ENCODE assay signal across 1 cellular context in genomic region chr4:18020671-18021469, GRCh38.
A peak's percentile ranks its signal among the peaks of the same experiment; 100 is the strongest.
TF ChIP-seq lines count a peak whose summit lies in the region.

No MANE protein-coding gene starts in this region.

TF ChIP-seq in K562, 482 proteins besides CTCF, POLR2A, EP300 and RAD21 (continued from another document and continues in another):
- TF ChIP-seq HINFP (tag; conservative IDR thresholded peaks at IDR 0.05; ENCODE audit: low read depth): no peak
- TF ChIP-seq DLX4 (CRISPR knock-in tag; IDR thresholded peaks at IDR 0.05): no peak
- TF ChIP-seq NCOA4 (IDR thresholded peaks at IDR 0.05; ENCODE audit: partially characterized antibody): no peak
- TF ChIP-seq, protein P1, sequence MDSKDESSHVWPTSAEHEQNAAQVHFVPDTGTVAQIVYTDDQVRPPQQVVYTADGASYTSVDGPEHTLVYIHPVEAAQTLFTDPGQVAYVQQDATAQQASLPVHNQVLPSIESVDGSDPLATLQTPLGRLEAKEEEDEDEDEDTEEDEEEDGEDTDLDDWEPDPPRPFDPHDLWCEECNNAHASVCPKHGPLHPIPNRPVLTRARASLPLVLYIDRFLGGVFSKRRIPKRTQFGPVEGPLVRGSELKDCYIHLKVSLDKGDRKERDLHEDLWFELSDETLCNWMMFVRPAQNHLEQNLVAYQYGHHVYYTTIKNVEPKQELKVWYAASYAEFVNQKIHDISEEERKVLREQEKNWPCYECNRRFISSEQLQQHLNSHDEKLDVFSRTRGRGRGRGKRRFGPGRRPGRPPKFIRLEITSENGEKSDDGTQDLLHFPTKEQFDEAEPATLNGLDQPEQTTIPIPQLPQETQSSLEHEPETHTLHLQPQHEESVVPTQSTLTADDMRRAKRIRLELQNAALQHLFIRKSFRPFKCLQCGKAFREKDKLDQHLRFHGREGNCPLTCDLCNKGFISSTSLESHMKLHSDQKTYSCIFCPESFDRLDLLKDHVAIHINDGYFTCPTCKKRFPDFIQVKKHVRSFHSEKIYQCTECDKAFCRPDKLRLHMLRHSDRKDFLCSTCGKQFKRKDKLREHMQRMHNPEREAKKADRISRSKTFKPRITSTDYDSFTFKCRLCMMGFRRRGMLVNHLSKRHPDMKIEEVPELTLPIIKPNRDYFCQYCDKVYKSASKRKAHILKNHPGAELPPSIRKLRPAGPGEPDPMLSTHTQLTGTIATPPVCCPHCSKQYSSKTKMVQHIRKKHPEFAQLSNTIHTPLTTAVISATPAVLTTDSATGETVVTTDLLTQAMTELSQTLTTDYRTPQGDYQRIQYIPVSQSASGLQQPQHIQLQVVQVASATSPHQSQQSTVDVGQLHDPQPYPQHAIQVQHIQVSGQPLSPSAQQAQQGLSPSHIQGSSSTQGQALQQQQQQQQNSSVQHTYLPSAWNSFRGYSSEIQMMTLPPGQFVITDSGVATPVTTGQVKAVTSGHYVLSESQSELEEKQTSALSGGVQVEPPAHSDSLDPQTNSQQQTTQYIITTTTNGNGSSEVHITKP (IDR thresholded peaks at IDR 0.05; ENCODE audit: partially characterized antibody): peak; percentile 75
- TF ChIP-seq ZBTB26 (CRISPR knock-in tag; IDR thresholded peaks at IDR 0.05): no peak
- peak in 1 of 2 experiments; percentile 32; a peak in 1 of 4 replicates for TF ChIP-seq FOXK2 (conservative IDR thresholded peaks at IDR 0.05 in 1 of 2, IDR thresholded peaks at IDR 0.05 in 1 of 2; ENCODE audit: low read depth in 2 of 2)
- TF ChIP-seq KDM1A (IDR thresholded peaks at IDR 0.05): peak in 1 of 2 experiments; percentile 60; a peak in 2 of 4 replicates
- TF ChIP-seq SRSF9 (IDR thresholded peaks at IDR 0.05; ENCODE audit: borderline replicate concordance, low read depth, low read length): no peak
- no peak for TF ChIP-seq KAT8 (IDR thresholded peaks at IDR 0.05; ENCODE audit: low read depth)
- no peak for TF ChIP-seq ZNF174 (CRISPR knock-in tag; IDR thresholded peaks at IDR 0.05)
- TF ChIP-seq MXI1 (IDR thresholded peaks at IDR 0.05; ENCODE audit: low read depth, low read length): 0 out of 2 replicates have a peak, but pooled peaks have one; percentile 39
- no peak for TF ChIP-seq ZNF644 (tag; IDR thresholded peaks at IDR 0.05; ENCODE audit: low read depth)
- TF ChIP-seq TRIM28 (IDR thresholded peaks at IDR 0.05): no peak
- no peak for TF ChIP-seq ZNF551 (CRISPR knock-in tag; IDR thresholded peaks at IDR 0.05)
- TF ChIP-seq DPF2 (IDR thresholded peaks at IDR 0.05): 0 out of 2 replicates have a peak, but pooled peaks have one; percentile 4
- TF ChIP-seq TCF7 (IDR thresholded peaks at IDR 0.05; ENCODE audit: borderline replicate concordance): no peak
- TF ChIP-seq ZNF707 (CRISPR knock-in tag; conservative IDR thresholded peaks at IDR 0.05): no peak
- peak; percentile 60 for TF ChIP-seq NCOA6 (IDR thresholded peaks at IDR 0.05)
- no peak for TF ChIP-seq ZNF561 (CRISPR knock-in tag; conservative IDR thresholded peaks at IDR 0.05)
- TF ChIP-seq MBD2 (IDR thresholded peaks at IDR 0.05; ENCODE audit: borderline replicate concordance, low read depth): no peak
- TF ChIP-seq, protein P2, sequence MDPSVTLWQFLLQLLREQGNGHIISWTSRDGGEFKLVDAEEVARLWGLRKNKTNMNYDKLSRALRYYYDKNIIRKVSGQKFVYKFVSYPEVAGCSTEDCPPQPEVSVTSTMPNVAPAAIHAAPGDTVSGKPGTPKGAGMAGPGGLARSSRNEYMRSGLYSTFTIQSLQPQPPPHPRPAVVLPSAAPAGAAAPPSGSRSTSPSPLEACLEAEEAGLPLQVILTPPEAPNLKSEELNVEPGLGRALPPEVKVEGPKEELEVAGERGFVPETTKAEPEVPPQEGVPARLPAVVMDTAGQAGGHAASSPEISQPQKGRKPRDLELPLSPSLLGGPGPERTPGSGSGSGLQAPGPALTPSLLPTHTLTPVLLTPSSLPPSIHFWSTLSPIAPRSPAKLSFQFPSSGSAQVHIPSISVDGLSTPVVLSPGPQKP (CRISPR knock-in tag; IDR thresholded peaks at IDR 0.05): no peak
- 0 out of 2 replicates have a peak, but pooled peaks have one; percentile 13 for TF ChIP-seq ZBTB40 (IDR thresholded peaks at IDR 0.05)
- TF ChIP-seq ZBTB40 (CRISPR knock-in tag; IDR thresholded peaks at IDR 0.05): no peak
- TF ChIP-seq, protein P3, sequence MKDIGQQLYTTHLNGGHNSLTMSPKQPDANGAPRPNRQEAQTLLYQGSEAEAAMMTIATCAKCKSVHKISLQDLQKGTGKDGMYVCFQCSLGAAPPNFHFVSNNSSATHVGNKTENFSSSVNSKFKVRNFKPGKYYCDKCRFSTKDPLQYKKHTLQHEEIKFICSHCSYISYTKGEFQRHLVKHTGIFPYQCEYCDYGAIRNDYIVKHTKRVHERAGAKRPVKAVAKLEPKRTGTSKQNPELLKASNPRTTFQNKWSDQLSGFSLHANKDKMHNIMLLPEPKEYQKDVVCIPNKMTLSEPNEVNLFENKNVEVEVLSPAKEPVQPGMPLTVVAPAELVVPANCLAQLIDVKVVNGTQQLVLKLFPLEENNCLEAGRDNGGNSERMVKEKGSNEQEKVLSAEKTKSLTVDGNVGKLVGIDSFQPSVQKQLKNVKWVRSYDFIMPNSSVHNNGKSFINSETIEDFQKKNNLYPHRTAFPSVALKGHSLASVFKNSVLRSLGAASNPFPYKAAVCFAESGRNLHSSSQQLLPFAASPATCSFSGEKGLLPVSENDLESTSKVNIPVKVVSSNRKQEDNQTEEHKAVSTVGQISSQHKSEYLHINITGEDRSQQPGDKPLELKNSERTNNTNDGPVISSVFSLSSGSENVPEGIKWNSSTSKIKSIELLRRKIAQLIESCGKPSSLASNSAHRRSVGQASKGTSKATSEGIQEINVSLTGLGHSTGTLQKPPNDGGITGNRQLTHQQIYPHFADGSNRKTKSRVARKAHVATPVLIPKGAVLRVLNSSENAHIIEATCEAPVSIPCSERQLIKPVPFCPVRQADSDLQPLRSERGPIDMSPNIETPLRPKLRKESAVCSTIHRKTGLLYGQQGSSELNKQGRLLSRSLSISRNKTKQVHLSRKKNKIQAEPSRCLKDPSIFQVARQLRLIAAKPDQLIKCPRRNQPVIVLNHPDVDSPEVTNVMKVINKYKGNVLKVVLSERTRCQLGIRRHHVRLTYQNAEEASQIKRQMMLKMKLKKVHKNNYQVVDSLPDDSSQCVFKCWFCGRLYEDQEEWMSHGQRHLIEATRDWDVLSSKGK (CRISPR knock-in tag; IDR thresholded peaks at IDR 0.05): no peak
- no peak for TF ChIP-seq NBN (IDR thresholded peaks at IDR 0.05; ENCODE audit: low read depth)
- no peak for TF ChIP-seq KHSRP (IDR thresholded peaks at IDR 0.05)
- peak; percentile 5 for TF ChIP-seq MEIS2 (IDR thresholded peaks at IDR 0.05; ENCODE audit: partially characterized antibody)
- TF ChIP-seq KDM5B (IDR thresholded peaks at IDR 0.05; ENCODE audit: insufficient replicate concordance, low read depth, low read length): peak; percentile 11
- TF ChIP-seq NFE2L1 (tag; IDR thresholded peaks at IDR 0.05; ENCODE audit: borderline replicate concordance, low read depth): no peak
- TF ChIP-seq, protein P4, sequence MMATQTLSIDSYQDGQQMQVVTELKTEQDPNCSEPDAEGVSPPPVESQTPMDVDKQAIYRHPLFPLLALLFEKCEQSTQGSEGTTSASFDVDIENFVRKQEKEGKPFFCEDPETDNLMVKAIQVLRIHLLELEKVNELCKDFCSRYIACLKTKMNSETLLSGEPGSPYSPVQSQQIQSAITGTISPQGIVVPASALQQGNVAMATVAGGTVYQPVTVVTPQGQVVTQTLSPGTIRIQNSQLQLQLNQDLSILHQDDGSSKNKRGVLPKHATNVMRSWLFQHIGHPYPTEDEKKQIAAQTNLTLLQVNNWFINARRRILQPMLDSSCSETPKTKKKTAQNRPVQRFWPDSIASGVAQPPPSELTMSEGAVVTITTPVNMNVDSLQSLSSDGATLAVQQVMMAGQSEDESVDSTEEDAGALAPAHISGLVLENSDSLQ (IDR thresholded peaks at IDR 0.05): peak; percentile 46; the same call in 1 of the 2 replicates
- no peak for TF ChIP-seq E2F5 (CRISPR knock-in tag; IDR thresholded peaks at IDR 0.05)
- TF ChIP-seq SLC30A9 (CRISPR knock-in tag; IDR thresholded peaks at IDR 0.05): no peak
- no peak for TF ChIP-seq BCL6 (CRISPR knock-in tag; IDR thresholded peaks at IDR 0.05)
- TF ChIP-seq OTX1 (CRISPR knock-in tag; IDR thresholded peaks at IDR 0.05): no peak
- no peak for TF ChIP-seq ZFP36 (IDR thresholded peaks at IDR 0.05; ENCODE audit: low read depth, low read length, partially characterized antibody)
- no peak for TF ChIP-seq CHD1 (IDR thresholded peaks at IDR 0.05; ENCODE audit: low read length)
